ENCODE assay signal across 23 cellular contexts in genomic region chr20:53126185-53126584, GRCh38.
DNase-seq lines count a peak whose midpoint lies in the region; ATAC-seq, FAIRE-seq and TF ChIP-seq lines count a peak whose summit lies in the region.
"Had no signal": no experiment of that assay in that cellular context is flagged by ENCODE, and none has a peak within 500 bp of the region (broad histone marks: within the 10 kb centered on the region; RNA-seq: fewer than 3 reads in every experiment).

No MANE protein-coding gene starts in this region.

- H3K4me3 ChIP-seq in LNCaP clone FGC (ENCODE audit: low read depth, low read length): no peak overlapping the region
- H3K4me3 ChIP-seq in H1 (ENCODE audit: extremely low read depth in 1 of 4, insufficient read depth in 2 of 4, low read depth in 3 of 4, low read length in 4 of 4): no peak overlapping the region
- H3K4me3 ChIP-seq in testis: no peak overlapping the region
- H3K4me3 ChIP-seq: hepatocyte, right atrium auricular region, SJSA1 had no signal

- no peak overlapping the region for H4K91ac ChIP-seq in H1 (replicated peaks; ENCODE audit: insufficient read length, low read length)

- H3K79me2 ChIP-seq in H1 (ENCODE audit: control insufficient read depth in 1 of 2, insufficient read depth in 2 of 2, low read length in 2 of 2): no peaks in the 10 kb centered on the region
- H3K79me2 ChIP-seq: hepatocyte had no signal

- FAIRE-seq in H1 (lab: Jason Lieb, UNC): no peak
- FAIRE-seq: endometrium, HepG2, kidney had no signal

- no peak overlapping the region for H3K18ac ChIP-seq in H1 (ENCODE audit: extremely low read depth, low read length)

- no peak overlapping the region for H4K5ac ChIP-seq in H1 (ENCODE audit: insufficient read length, low read depth, low read length)

- no peak for TF ChIP-seq POLR2A in H1 (IDR thresholded peaks at IDR 0.05; ENCODE audit: control extremely low read depth in 1 of 2, low read depth in 2 of 2, low read length in 2 of 2)
- TF ChIP-seq POLR2A in testis (IDR thresholded peaks at IDR 0.05): no peak

- H4K20me1 ChIP-seq in H1 (replicated peaks in 1 of 2; ENCODE audit: control insufficient read depth in 1 of 2, insufficient read depth in 2 of 2, low read length in 2 of 2): no peaks in the 10 kb centered on the region

- peak overlapping the region; percentile 22; the same call in 1 of the 2 replicates for H2BK12ac ChIP-seq in H1 (ENCODE audit: low read depth, low read length)

- H3K4me2 ChIP-seq in H1 (ENCODE audit: insufficient read depth in 1 of 2, low read depth in 2 of 2, low read length in 2 of 2): no peak overlapping the region
- H3K4me2 ChIP-seq: hepatocyte had no signal

- no peak overlapping the region for H2AK5ac ChIP-seq in H1 (ENCODE audit: low read depth, low read length)

- H2BK15ac ChIP-seq in H1 (ENCODE audit: low read length): no peak overlapping the region

- no peak overlapping the region for H3K14ac ChIP-seq in H1 (ENCODE audit: insufficient read length)

- H3K56ac ChIP-seq in H1 (replicated peaks; ENCODE audit: insufficient read length, low read depth, low read length): no peak overlapping the region

- no peak overlapping the region for H3K9ac ChIP-seq in H1 (replicated peaks in 1 of 4; ENCODE audit: extremely low read depth in 1 of 4, low read depth in 3 of 4, low read length in 3 of 4)

- no peak for TF ChIP-seq RAD21 in H1 (IDR thresholded peaks at IDR 0.05 in 1 of 2, conservative IDR thresholded peaks at IDR 0.05 in 1 of 2; ENCODE audit: low read depth in 2 of 2, low read length in 2 of 2)

- intact Hi-C loops in testis (cut with DNase I; ENCODE audit: low total_unique reads) (no loop called here), posterior vena cava (cut with DNase I) (no loop called here)

- no peak overlapping the region for H2BK5ac ChIP-seq in H1 (ENCODE audit: low read depth, low read length)

- DNase-seq in Caki2 (ENCODE audit: low read depth) (peak; percentile 35), LNCaP clone FGC (ENCODE audit: low read depth) (peak; percentile 43), NCI-H510A treated with DMSO at 0.1 percent for 48 hours (lab: John Stamatoyannopoulos, UW) (peak; percentile 62), H1 (ENCODE audit: low read depth in 1 of 2, low spot score in 2 of 2) (no peak), testis (no peak), posterior vena cava (ENCODE audit: low spot score) (no peak)
- DNase-seq: activated effector memory CD4-positive, alpha-beta T cell treated with Interleukin-2 at 50 U/mL for 16 hours; amygdala; HFFc6; kidney; MM.1S; NCI-H2227 treated with DMSO at 0.1 percent for 48 hours; OCI-M1; stimulated activated CD4-positive, alpha-beta T cell treated with anti-CD3 and anti-CD28 coated beads, Interleukin-15, amount 100 ng/mL, for 24 hours; stimulated activated naive CD4-positive, alpha-beta T cell treated with Interleukin-2 at 50 U/mL for 16 hours; T-helper 9 cell had no signal

- H3K79me1 ChIP-seq in H1 (ENCODE audit: low read depth, low read length): no peaks in the 10 kb centered on the region

- H2BK20ac ChIP-seq in H1 (ENCODE audit: low read length): no peak overlapping the region

- H3K4me1 ChIP-seq in H1 (replicated peaks in 1 of 4; ENCODE audit: control insufficient read depth in 3 of 4, insufficient read depth in 4 of 4, low read length in 3 of 4) (peaks cover 0 to 8% (median 1%) of the 10 kb centered on the region in 4 experiments; a peak in 2 of 7 replicates), testis (no peaks in the 10 kb centered on the region)
- H3K4me1 ChIP-seq: right atrium auricular region, SJSA1 had no signal

- H3K27me3 ChIP-seq in H1 (replicated peaks in 1 of 4; ENCODE audit: control insufficient read depth in 3 of 4, extremely low read depth in 1 of 4, insufficient read depth in 3 of 4, low read length in 3 of 4) (no peaks in the 10 kb centered on the region), testis (no peaks in the 10 kb centered on the region)
- H3K27me3 ChIP-seq: hepatocyte, right atrium auricular region, SJSA1 had no signal

- H3K36me3 ChIP-seq in H1 (ENCODE audit: control insufficient read depth in 2 of 4, insufficient read depth in 4 of 4, low read length in 3 of 4) (no peaks in the 10 kb centered on the region), testis (ENCODE audit: low read depth, missing control alignments) (no peaks in the 10 kb centered on the region)
- H3K36me3 ChIP-seq: right atrium auricular region, SJSA1 had no signal

- no peak overlapping the region for H4K8ac ChIP-seq in H1 (ENCODE audit: extremely low read depth, insufficient read depth, low read length)

- 76% methylated on average over 7 of the region's 7 CpGs; no CpG with 5 or more reads in 1 of the 2 experiments for WGBS in H1 (ENCODE audit: extremely low coverage in 1 of 2, insufficient coverage in 1 of 2, insufficient read length in 1 of 2, insufficient replicate concordance in 2 of 2, low coverage in 1 of 2, low lambda C conversion rate in 2 of 2, missing lambda C conversion rate in 1 of 2), 2 experiments
- 54 to 63% methylated on average over 7 of the region's 7 CpGs for WGBS in testis, 2 donors

- H3K23me2 ChIP-seq in H1 (ENCODE audit: low read depth, low read length): no peaks in the 10 kb centered on the region

- no peak overlapping the region for H3K23ac ChIP-seq in H1 (ENCODE audit: insufficient read length)

- TF ChIP-seq CTCF in LNCaP clone FGC (IDR thresholded peaks at IDR 0.05; ENCODE audit: control insufficient read depth, extremely low read depth, insufficient read depth) (no peak), H1 (IDR thresholded peaks at IDR 0.05; ENCODE audit: control extremely low read depth in 1 of 3, insufficient read depth in 1 of 3, low read depth in 1 of 3, low read length in 3 of 3) (no peak), testis (IDR thresholded peaks at IDR 0.05) (no peak)

- no peak overlapping the region for H3K4ac ChIP-seq in H1 (replicated peaks; ENCODE audit: insufficient read length, low read depth, low read length)

- in situ Hi-C loops in Caki2 (cut with HindIII; ENCODE audit: low pct_unique_long_range_greater_than_20kb, low sequenced_read_pairs): no loop called here

- no peaks in the 10 kb centered on the region for H3K9me3 ChIP-seq in H1 (ENCODE audit: insufficient read depth in 2 of 2, low read depth in 1 of 2, low read length in 1 of 2)
- no peaks in the 10 kb centered on the region for H3K9me3 ChIP-seq in testis
- H3K9me3 ChIP-seq: right atrium auricular region, SJSA1 had no signal

- POLR2A ChIA-PET in H1 (lab: Charles Lee; ENCODE audit: partially characterized antibody): no interaction called here

- CTCF ChIA-PET in H1 (lab: Charles Lee; ENCODE audit: partially characterized antibody): interaction anchor here (1.0 kb wide), 1 partner anchor 31 kb away, joined by 3 read pairs; no protein-coding TSS in a partner anchor

- H2AFZ ChIP-seq in H1 (ENCODE audit: low read length): peak overlapping the region; percentile 96
- H2AFZ ChIP-seq: hepatocyte had no signal

- no peak for ATAC-seq in HG02759 (IDR thresholded peaks at IDR 0.05; ENCODE audit: unreplicated experiment)
- no peak for ATAC-seq in HG03097 (IDR thresholded peaks at IDR 0.05; ENCODE audit: low FRiP score, unreplicated experiment)
- ATAC-seq: HepG2 had no signal

- TF ChIP-seq EP300 in H1 (IDR thresholded peaks at IDR 0.05; ENCODE audit: borderline replicate concordance in 1 of 2, low read depth in 2 of 2, low read length in 2 of 2): no peak

- H3K27ac ChIP-seq in H1 (ENCODE audit: low read depth, low read length) (no peak overlapping the region), testis (no peak overlapping the region)
- H3K27ac ChIP-seq: hepatocyte, right atrium auricular region, SJSA1 had no signal

- no peak overlapping the region for H2BK120ac ChIP-seq in H1 (replicated peaks; ENCODE audit: low read depth, low read length)

TF ChIP-seq in H1, 55 proteins besides CTCF, POLR2A, EP300 and RAD21:
- TF ChIP-seq JUND (IDR thresholded peaks at IDR 0.05; ENCODE audit: low read length): 0 out of 2 replicates have a peak, but pooled peaks have one; percentile 12
- TF ChIP-seq RNF2 (IDR thresholded peaks at IDR 0.05; ENCODE audit: borderline replicate concordance, low read depth, low read length, missing control alignments, poor library complexity, severe bottlenecking): no peak
- TF ChIP-seq TAF1 (IDR thresholded peaks at IDR 0.05; ENCODE audit: low read depth, low read length): no peak

Comparison
In these comparisons a context has a peak if more than half of its experiments do, and no peak if none do; other contexts are left out.
1. DNase-seq: peak in Caki2 (single experiment), LNCaP clone FGC (single experiment) and NCI-H510A treated with DMSO at 0.1 percent for 48 hours (single experiment); none in H1 (0 of 2), testis (single experiment) and posterior vena cava (single experiment).